15 cellular contexts compared by ENCODE assay signal in the genomic region with DNA sequence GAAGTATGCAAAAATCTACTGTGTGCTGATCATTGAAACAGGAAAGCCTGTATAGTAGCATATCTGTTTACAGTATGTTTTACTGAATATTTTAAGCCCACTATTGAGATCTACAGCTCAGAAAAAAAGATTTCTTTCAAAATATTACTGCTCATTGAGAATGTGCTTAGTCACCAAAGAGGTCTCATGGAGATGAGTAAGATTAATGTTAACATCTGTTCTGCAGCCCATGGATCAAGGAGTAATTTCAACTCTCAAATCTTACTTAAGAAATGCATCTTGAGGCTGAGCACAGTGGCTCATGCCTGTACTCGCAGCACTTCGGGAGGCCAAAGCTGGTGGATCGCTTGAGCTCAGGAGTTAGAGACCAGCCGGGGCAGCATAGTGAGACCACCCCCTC. TPM values are rescaled to one million over a fixed set of nuclear protein-coding genes. Genes with fewer than 3 reads are reported as not detected.
DNase-seq lines count a peak whose midpoint lies in the region; ATAC-seq and TF ChIP-seq lines count a peak whose summit lies in the region.
"Had no signal": no experiment of that assay in that cellular context is flagged by ENCODE, and none has a peak within 500 bp of the region (broad histone marks: within the 10 kb centered on the region; RNA-seq: fewer than 3 reads in every experiment).

No MANE protein-coding gene starts in this region.

- H3K4me1 ChIP-seq in gastrocnemius medialis: peaks cover 32 to 38% of the 10 kb centered on the region in 2 donors

- H3K27me3 Mint-ChIP-seq in activated T-cell treated with anti-CD3 and anti-CD28 coated beads, Interleukin-2, amount 50 U/mL, for 72 hours (ENCODE audit: low read depth): no peaks in the 10 kb centered on the region
- no peaks in the 10 kb centered on the region for H3K27me3 Mint-ChIP-seq in activated naive CD8-positive, alpha-beta T cell
- H3K27me3 Mint-ChIP-seq: progenitor cell of endocrine pancreas had no signal

- peak overlapping the region; percentile 91 for H3K27ac Mint-ChIP-seq in activated T-cell treated with anti-CD3 and anti-CD28 coated beads, Interleukin-2, amount 50 U/mL, for 72 hours
- H3K27ac Mint-ChIP-seq in activated naive CD8-positive, alpha-beta T cell: peak overlapping the region; percentile 96
- peak overlapping the region; percentile 97 for H3K27ac Mint-ChIP-seq in stimulated activated effector memory CD8-positive, alpha-beta T cell treated with anti-CD3 and anti-CD28 coated beads, Interleukin-12 subunit alpha, Interleukin-12 subunit beta, amount 100 ng/mL, for 72 hours
- H3K27ac Mint-ChIP-seq: mesothelial cell of epicardium had no signal

- H3K27me3 ChIP-seq in gastrocnemius medialis: no peaks in the 10 kb centered on the region

- peaks cover 0 to 13% of the 10 kb centered on the region in 2 donors for H3K36me3 ChIP-seq in gastrocnemius medialis

- H3K36me3 Mint-ChIP-seq in activated T-cell treated with anti-CD3 and anti-CD28 coated beads, Interleukin-2, amount 50 U/mL, for 72 hours (ENCODE audit: insufficient read depth in 2 of 2): peaks cover 13 to 45% of the 10 kb centered on the region in 2 donors
- peaks cover 15% of the 10 kb centered on the region for H3K36me3 Mint-ChIP-seq in activated naive CD8-positive, alpha-beta T cell
- H3K36me3 Mint-ChIP-seq in stimulated activated effector memory CD8-positive, alpha-beta T cell treated with anti-CD3 and anti-CD28 coated beads, Interleukin-12 subunit alpha, Interleukin-12 subunit beta, amount 100 ng/mL, for 72 hours: peaks cover 97% of the 10 kb centered on the region

- H3K4me3 Mint-ChIP-seq in activated T-cell treated with anti-CD3 and anti-CD28 coated beads, Interleukin-2, amount 50 U/mL, for 72 hours: peak overlapping the region in 1 of 2 donors; percentile 91
- peak overlapping the region; percentile 97 for H3K4me3 Mint-ChIP-seq in activated naive CD8-positive, alpha-beta T cell
- H3K4me3 Mint-ChIP-seq in stimulated activated effector memory CD8-positive, alpha-beta T cell treated with anti-CD3 and anti-CD28 coated beads, Interleukin-12 subunit alpha, Interleukin-12 subunit beta, amount 100 ng/mL, for 72 hours: no peak overlapping the region
- H3K4me3 Mint-ChIP-seq: mesothelial cell of epicardium had no signal

- no peak for DNase-seq in activated T-cell treated with anti-CD3 and anti-CD28 coated beads, Interleukin-2, amount 50 U/mL, for 72 hours
- no peak for DNase-seq in activated T-cell treated with anti-CD3 and anti-CD28 coated beads, Interleukin-2, amount 50 U/mL, for 1 hour
- DNase-seq in fibroblast of pulmonary artery (ENCODE audit: low read depth) (peak; percentile 31), gastrocnemius medialis (no peak), NCI-H2081 treated with DMSO at 0.1 percent for 48 hours (lab: John Stamatoyannopoulos, UW) (no peak)
- DNase-seq in stimulated activated effector memory CD8-positive, alpha-beta T cell treated with anti-CD3 and anti-CD28 coated beads, Interleukin-12 subunit alpha, Interleukin-12 subunit beta, amount 100 ng/mL, for 72 hours (ENCODE audit: low spot score in 2 of 2): no peak
- DNase-seq: DMS79 treated with DMSO at 0.1 percent for 48 hours; stimulated activated CD8-positive, alpha-beta memory T cell treated with anti-CD3 and anti-CD28 coated beads, Interleukin-4, amount 100 ng/mL, for 48 hours had no signal

- no peaks in the 10 kb centered on the region for H3K9me3 ChIP-seq in gastrocnemius medialis

- H3K4me3 ChIP-seq in fibroblast of pulmonary artery (replicated peaks; ENCODE audit: low read depth, low read length) (no peak overlapping the region), gastrocnemius medialis (no peak overlapping the region)

- TF ChIP-seq CTCF in fibroblast of pulmonary artery (IDR thresholded peaks at IDR 0.05; ENCODE audit: low read length, missing control alignments) (no peak), gastrocnemius medialis (IDR thresholded peaks at IDR 0.05 in 4 of 5, conservative IDR thresholded peaks at IDR 0.05 in 1 of 5) (no peak)

- no peak for TF ChIP-seq POLR2A in gastrocnemius medialis (IDR thresholded peaks at IDR 0.05)

- no peaks in the 10 kb centered on the region for H3K9me3 Mint-ChIP-seq in activated T-cell treated with anti-CD3 and anti-CD28 coated beads, Interleukin-2, amount 50 U/mL, for 72 hours
- H3K9me3 Mint-ChIP-seq in activated naive CD8-positive, alpha-beta T cell (ENCODE audit: low read depth): no peaks in the 10 kb centered on the region
- no peaks in the 10 kb centered on the region for H3K9me3 Mint-ChIP-seq in stimulated activated effector memory CD8-positive, alpha-beta T cell treated with anti-CD3 and anti-CD28 coated beads, Interleukin-12 subunit alpha, Interleukin-12 subunit beta, amount 100 ng/mL, for 72 hours

- H3K27ac ChIP-seq in gastrocnemius medialis: no peak overlapping the region

- in situ Hi-C loops in gastrocnemius medialis (cut with MboI; ENCODE audit: low sequenced_read_pairs in 4 of 4): loop anchor here in 1 of 4 donors (25.0 kb wide), 1 partner anchor 260 kb away; no protein-coding TSS in a partner anchor

- intact Hi-C loops in gastrocnemius medialis (cut with DNase I; ENCODE audit: low total_unique reads): no loop called here

- no peak for ATAC-seq in activated T-cell treated with anti-CD3 and anti-CD28 coated beads, Interleukin-2, amount 50 U/mL, for 72 hours (replicated peaks in 1 of 2)
- ATAC-seq in stimulated activated effector memory CD8-positive, alpha-beta T cell treated with anti-CD3 and anti-CD28 coated beads, Interleukin-12 subunit alpha, Interleukin-12 subunit beta, amount 100 ng/mL, for 72 hours: no peak
- ATAC-seq in gastrocnemius medialis (no peak), HG02840 (IDR thresholded peaks at IDR 0.05; ENCODE audit: low FRiP score, unreplicated experiment) (no peak)
- ATAC-seq: activated CD4-positive, CD25-positive, alpha-beta regulatory T cell treated with anti-CD3 and anti-CD28 coated beads, Interleukin-2, amount 50 U/mL, for 24 hours had no signal

- H3K4me1 Mint-ChIP-seq in activated T-cell treated with anti-CD3 and anti-CD28 coated beads, Interleukin-2, amount 50 U/mL, for 72 hours (ENCODE audit: low read depth): peaks cover 71% of the 10 kb centered on the region
- peaks cover 63% of the 10 kb centered on the region for H3K4me1 Mint-ChIP-seq in activated naive CD8-positive, alpha-beta T cell (ENCODE audit: low read depth)
- H3K4me1 Mint-ChIP-seq in stimulated activated effector memory CD8-positive, alpha-beta T cell treated with anti-CD3 and anti-CD28 coated beads, Interleukin-12 subunit alpha, Interleukin-12 subunit beta, amount 100 ng/mL, for 72 hours: peaks cover 57% of the 10 kb centered on the region

RNA-seq across cellular contexts. Expression of a gene that starts 3.3 kb away (rescaled TPM):
- total RNA-seq in activated T-cell treated with anti-CD3 and anti-CD28 coated beads, Interleukin-2, amount 50 U/mL, for 72 hours: 10 to 100 TPM; 86.3 to 97.0 TPM
- total RNA-seq in gastrocnemius medialis: 10 to 100 TPM; 21.7 to 48.7 (median 34.7) TPM

RNA-seq across cellular contexts. Expression of a gene that starts 53.4 kb away (rescaled TPM):
- not detected for total RNA-seq in activated T-cell treated with anti-CD3 and anti-CD28 coated beads, Interleukin-2, amount 50 U/mL, for 72 hours
- total RNA-seq in gastrocnemius medialis: not detected
- total RNA-seq: epithelial cell of proximal tubule, mesothelial cell of epicardium, progenitor cell of endocrine pancreas, urinary bladder had no signal

RNA-seq across cellular contexts. Expression of a gene that starts 53.7 kb away (rescaled TPM):
- total RNA-seq in activated T-cell treated with anti-CD3 and anti-CD28 coated beads, Interleukin-2, amount 50 U/mL, for 72 hours: 10 to 100 TPM; 14.4 to 24.4 TPM
- total RNA-seq in gastrocnemius medialis: 1 to 10 TPM; 1.8 to 6.0 (median 3.4) TPM
